14 cellular contexts compared by ENCODE assay signal in genomic region chr3:110859340-110859739, GRCh38.
"Had no signal": no experiment of that assay in that cellular context is flagged by ENCODE, and none has a peak within 500 bp of the region (broad histone marks: within the 10 kb centered on the region; RNA-seq: fewer than 3 reads in every experiment).

No MANE protein-coding gene starts in this region.

- H3K4me3 ChIP-seq: breast epithelium, thyroid gland had no signal

- ATAC-seq: stimulated activated naive B cell treated with anti-CD40 and anti-IgM and Interleukin-4, amounts not matched to agents 10 μg/mL and 1 μg/mL and 100 μg/mL, for 72 hours; T-helper 17 cell had no signal

- DNase-seq: activated CD4-positive, alpha-beta T cell treated with anti-CD3 and anti-CD28 coated beads, Interleukin-2, amount 10 ng/mL, durations not matched to agents 7 days and 5 days; activated CD8-positive, alpha-beta memory T cell treated with anti-CD3 and anti-CD28 coated beads, Interleukin-2, amount 50 U/mL, for 48 hours; activated naive CD8-positive, alpha-beta T cell treated with anti-CD3 and anti-CD28 coated beads, Interleukin-2, amount 10 ng/mL, durations not matched to agents 7 days and 5 days; aorta; cerebellar nuclear complex; effector memory CD4-positive, alpha-beta T cell; foreskin melanocyte; kidney glomerular epithelial cell; nephron progenitor cell; stimulated activated naive B cell treated with anti-CD40 and anti-IgM and Interleukin-4, amounts not matched to agents 10 μg/mL and 1 μg/mL and 100 μg/mL, for 72 hours; T-helper 17 cell; thyroid gland had no signal

- H3K36me3 ChIP-seq: breast epithelium, thyroid gland had no signal

- H3K27ac Mint-ChIP-seq: activated CD4-positive, alpha-beta T cell treated with anti-CD3 and anti-CD28 coated beads, Interleukin-2, amount 10 ng/mL, durations not matched to agents 7 days and 5 days; activated naive CD8-positive, alpha-beta T cell treated with anti-CD3 and anti-CD28 coated beads, Interleukin-2, amount 10 ng/mL, durations not matched to agents 7 days and 5 days; dendritic cell treated with granulocyte-macrophage colony-stimulating factor and Interleukin-4, amounts not matched to agents 40 ng/mL and 50 ng/mL, for 4 days; nephron progenitor cell; stimulated activated naive B cell treated with anti-CD40 and anti-IgM and Interleukin-4, amounts not matched to agents 10 μg/mL and 1 μg/mL and 100 μg/mL, for 72 hours; T-helper 17 cell had no signal

- H3K4me1 ChIP-seq: breast epithelium, thyroid gland had no signal

- H3K9me3 ChIP-seq: breast epithelium, thyroid gland had no signal

- H3K36me3 Mint-ChIP-seq: activated naive CD8-positive, alpha-beta T cell treated with anti-CD3 and anti-CD28 coated beads, Interleukin-2, amount 10 ng/mL, durations not matched to agents 7 days and 5 days; stimulated activated naive B cell treated with anti-CD40 and anti-IgM and Interleukin-4, amounts not matched to agents 10 μg/mL and 1 μg/mL and 100 μg/mL, for 72 hours had no signal

- H3K4me1 Mint-ChIP-seq: activated CD4-positive, alpha-beta T cell treated with anti-CD3 and anti-CD28 coated beads, Interleukin-2, amount 10 ng/mL, durations not matched to agents 7 days and 5 days; activated naive CD8-positive, alpha-beta T cell treated with anti-CD3 and anti-CD28 coated beads, Interleukin-2, amount 10 ng/mL, durations not matched to agents 7 days and 5 days; stimulated activated naive B cell treated with anti-CD40 and anti-IgM and Interleukin-4, amounts not matched to agents 10 μg/mL and 1 μg/mL and 100 μg/mL, for 72 hours; T-helper 17 cell had no signal

- H3K27me3 ChIP-seq: breast epithelium, thyroid gland had no signal

- H3K27ac ChIP-seq: breast epithelium, thyroid gland had no signal

- H3K4me3 Mint-ChIP-seq: activated CD4-positive, alpha-beta T cell treated with anti-CD3 and anti-CD28 coated beads, Interleukin-2, amount 10 ng/mL, durations not matched to agents 7 days and 5 days; activated naive CD8-positive, alpha-beta T cell treated with anti-CD3 and anti-CD28 coated beads, Interleukin-2, amount 10 ng/mL, durations not matched to agents 7 days and 5 days; dendritic cell treated with granulocyte-macrophage colony-stimulating factor and Interleukin-4, amounts not matched to agents 40 ng/mL and 50 ng/mL, for 4 days; nephron progenitor cell; stimulated activated naive B cell treated with anti-CD40 and anti-IgM and Interleukin-4, amounts not matched to agents 10 μg/mL and 1 μg/mL and 100 μg/mL, for 72 hours; T-helper 17 cell had no signal

- H3K27me3 Mint-ChIP-seq: dendritic cell treated with granulocyte-macrophage colony-stimulating factor and Interleukin-4, amounts not matched to agents 40 ng/mL and 50 ng/mL, for 4 days; stimulated activated naive B cell treated with anti-CD40 and anti-IgM and Interleukin-4, amounts not matched to agents 10 μg/mL and 1 μg/mL and 100 μg/mL, for 72 hours; T-helper 17 cell had no signal

- H3K9me3 Mint-ChIP-seq: activated CD4-positive, alpha-beta T cell treated with anti-CD3 and anti-CD28 coated beads, Interleukin-2, amount 10 ng/mL, durations not matched to agents 7 days and 5 days; activated naive CD8-positive, alpha-beta T cell treated with anti-CD3 and anti-CD28 coated beads, Interleukin-2, amount 10 ng/mL, durations not matched to agents 7 days and 5 days; dendritic cell treated with granulocyte-macrophage colony-stimulating factor and Interleukin-4, amounts not matched to agents 40 ng/mL and 50 ng/mL, for 4 days; nephron progenitor cell had no signal
